ENCODE assay signal across 1 cellular context in the genomic region with DNA sequence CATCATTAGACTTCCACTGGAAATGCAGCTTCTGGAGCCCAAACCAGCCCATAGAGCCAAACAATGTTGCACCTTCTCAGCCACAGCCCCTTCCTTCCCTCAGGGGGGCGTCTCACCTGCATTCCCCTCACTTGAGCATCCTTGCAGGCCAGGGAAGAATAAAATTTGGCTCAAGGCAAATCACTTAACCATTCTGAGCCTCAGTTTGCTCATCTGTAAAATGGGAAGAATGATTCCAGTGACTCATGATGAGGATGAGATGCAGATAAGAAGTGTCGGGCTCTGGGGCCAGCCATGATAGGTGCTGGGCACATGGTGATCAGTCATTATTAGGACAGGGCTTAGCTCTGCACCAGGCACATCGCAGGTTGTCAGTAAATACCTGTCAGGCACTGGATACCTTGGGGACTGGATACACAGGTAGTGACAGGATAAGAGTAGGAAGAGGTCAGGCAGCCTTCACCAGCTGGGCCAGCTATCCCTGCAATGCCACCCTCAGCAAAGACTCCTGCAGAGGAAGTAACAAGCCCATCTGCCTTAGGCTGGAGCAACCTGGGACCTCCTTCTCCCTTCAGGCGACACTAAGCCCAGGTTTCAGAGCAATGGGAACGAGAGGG.
TF ChIP-seq lines count a peak whose summit lies in the region.

No MANE protein-coding gene starts in this region.

TF ChIP-seq in WTC11, 78 proteins besides CTCF, POLR2A, EP300 and RAD21 (continued from another document):
- TF ChIP-seq, protein P1, sequence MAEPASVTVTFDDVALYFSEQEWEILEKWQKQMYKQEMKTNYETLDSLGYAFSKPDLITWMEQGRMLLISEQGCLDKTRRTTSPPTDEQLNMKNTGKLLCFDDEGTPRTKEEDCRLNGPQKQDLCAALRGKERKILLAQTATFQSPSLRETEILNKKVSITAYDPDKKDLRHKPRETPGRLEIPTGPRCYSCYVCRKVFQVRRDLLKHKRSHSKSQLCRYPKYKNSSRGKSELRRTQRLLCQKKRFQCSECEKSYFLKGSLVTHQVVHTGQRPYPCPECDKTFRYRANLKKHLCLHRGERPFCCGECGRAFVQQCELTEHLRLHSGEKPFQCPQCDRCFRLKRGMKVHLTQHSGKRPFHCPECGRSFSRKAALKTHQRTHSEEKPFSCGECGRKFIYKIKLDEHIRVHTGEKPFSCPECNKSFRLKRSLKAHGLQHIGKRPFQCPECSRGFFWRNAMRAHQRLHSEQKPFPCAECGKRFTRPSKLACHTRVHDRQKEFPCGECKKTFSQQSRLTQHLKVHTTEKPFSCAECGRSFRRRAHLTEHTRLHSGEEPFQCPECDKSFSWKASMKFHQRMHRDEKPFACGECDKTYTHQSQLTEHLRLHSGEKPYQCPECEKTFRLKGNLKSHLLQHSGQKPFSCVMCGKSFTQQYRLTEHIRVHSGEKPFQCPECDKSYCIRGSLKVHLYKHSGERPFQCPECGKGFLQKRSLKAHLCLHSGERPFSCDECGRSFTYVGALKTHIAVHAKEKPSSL (CRISPR knock-in tag; conservative IDR thresholded peaks at IDR 0.05): no peak
- TF ChIP-seq NFATC4 (CRISPR knock-in tag; IDR thresholded peaks at IDR 0.05): no peak
- TF ChIP-seq ELF4 (CRISPR knock-in tag; IDR thresholded peaks at IDR 0.05; ENCODE audit: low read depth): no peak
- no peak for TF ChIP-seq ZNF219 (CRISPR knock-in tag; IDR thresholded peaks at IDR 0.05; ENCODE audit: borderline replicate concordance)
- TF ChIP-seq MXD4 (CRISPR knock-in tag; IDR thresholded peaks at IDR 0.05; ENCODE audit: borderline replicate concordance): no peak
- no peak for TF ChIP-seq GABPB1 (CRISPR knock-in tag; IDR thresholded peaks at IDR 0.05)
